In the genomic region with DNA sequence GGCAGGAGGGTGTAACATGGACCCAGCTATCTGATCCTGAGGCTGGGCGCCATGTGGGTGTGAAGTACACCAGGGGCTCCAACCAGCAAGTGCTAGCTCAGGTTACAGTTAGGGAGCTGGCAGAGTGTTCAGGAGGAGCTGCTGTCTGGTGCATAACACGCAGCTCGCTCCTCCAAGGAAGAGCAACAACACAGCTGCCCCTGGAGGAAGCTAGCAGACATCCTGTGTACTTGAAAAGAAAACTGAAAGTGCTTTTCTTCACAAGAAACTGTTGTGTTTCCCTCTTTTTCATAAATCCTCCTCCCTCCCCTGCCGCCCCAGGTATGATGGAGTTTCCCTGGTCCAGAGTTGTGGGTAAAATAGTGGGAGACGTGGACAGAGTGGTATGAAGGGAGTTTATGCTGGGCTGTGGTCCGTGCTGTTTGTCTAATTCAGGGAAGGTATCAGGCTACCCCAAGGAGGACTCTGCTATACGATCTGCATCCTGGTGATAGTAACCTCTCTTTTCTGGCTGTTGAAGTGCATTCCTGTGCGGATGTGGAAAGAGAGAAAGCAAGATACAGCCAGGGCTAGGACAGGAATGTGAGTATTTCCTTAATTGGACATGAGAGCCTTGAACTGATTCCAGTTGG, we compare ENCODE assay signal across 9 cellular contexts. TPM values are rescaled to one million over a fixed set of nuclear protein-coding genes. Genes with fewer than 3 reads are reported as not detected.
DNase-seq lines count a peak whose midpoint lies in the region; ATAC-seq and TF ChIP-seq lines count a peak whose summit lies in the region.
"Had no signal": no experiment of that assay in that cellular context is flagged by ENCODE, and none has a peak within 500 bp of the region (broad histone marks: within the 10 kb centered on the region; RNA-seq: fewer than 3 reads in every experiment).

No MANE protein-coding gene starts in this region.

- TF ChIP-seq EP300 in upper lobe of left lung (IDR thresholded peaks at IDR 0.05): no peak

- H3K9me3 Mint-ChIP-seq in memory B cell: no peaks in the 10 kb centered on the region

- TF ChIP-seq CTCF in upper lobe of left lung (IDR thresholded peaks at IDR 0.05): peak in 1 of 6 experiments; percentile 11

- H3K4me3 Mint-ChIP-seq in memory B cell: peak overlapping the region; percentile 86

- peak overlapping the region in 3 of 4 donors; percentile 15 to 40 (median 35) for H3K4me3 ChIP-seq in upper lobe of left lung

- peak overlapping the region; percentile 99 for H3K27ac Mint-ChIP-seq in memory B cell

- H3K27me3 Mint-ChIP-seq in memory B cell: no peaks in the 10 kb centered on the region

- H3K36me3 ChIP-seq in upper lobe of left lung: no peaks in the 10 kb centered on the region

- peak; percentile 40 for ATAC-seq in GM18870 (IDR thresholded peaks at IDR 0.05; ENCODE audit: unreplicated experiment)
- peak; percentile 49 for ATAC-seq in HG03280 (IDR thresholded peaks at IDR 0.05; ENCODE audit: unreplicated experiment)
- peak; percentile 47 for ATAC-seq in memory B cell (ENCODE audit: low read depth)
- peak; percentile 52 to 74 for ATAC-seq in upper lobe of left lung (ENCODE audit: low FRiP score in 2 of 2)

- H3K27me3 ChIP-seq in upper lobe of left lung: no peaks in the 10 kb centered on the region

- peaks cover 47% of the 10 kb centered on the region for H3K4me1 Mint-ChIP-seq in memory B cell

- peaks cover 15 to 23% (median 18%) of the 10 kb centered on the region in 4 donors for H3K4me1 ChIP-seq in upper lobe of left lung

- DNase-seq in AG08396 (ENCODE audit: low spot score) (peak; percentile 57), SK-N-DZ (ENCODE audit: low spot score) (peak; percentile 66), memory B cell (ENCODE audit: low spot score in 2 of 2) (peak in 1 of 2 donors; percentile 21), upper lobe of left lung (no peak), inferior parietal cortex (ENCODE audit: extremely low spot score) (no peak)
- peak; percentile 69 for DNase-seq in central memory CD4-positive, alpha-beta T cell

- no peaks in the 10 kb centered on the region for H3K9me3 ChIP-seq in upper lobe of left lung

- 12 to 15% methylated on average over 7 to 8 of the region's 8 CpGs for WGBS in upper lobe of left lung, 2 donors

- no peak for TF ChIP-seq POLR2A in upper lobe of left lung (IDR thresholded peaks at IDR 0.05)

- H3K36me3 Mint-ChIP-seq in memory B cell: no peaks in the 10 kb centered on the region

- H3K27ac ChIP-seq in upper lobe of left lung: peak overlapping the region; percentile 74 to 90 (median 78)
- H3K27ac ChIP-seq: HL-60 had no signal

RNA-seq across cellular contexts. Expression of gene LBH, which starts 6.1 kb away (rescaled TPM):
- 16.2 and 36.0 TPM in 2 replicates for polyA plus RNA-seq in SK-N-DZ (2014; cell fraction: cytosol; rRNA removed)
- polyA plus RNA-seq in SK-N-DZ (2014; cell fraction: nucleus; rRNA removed): 5.2 and 9.8 TPM in 2 replicates
- 100 to 1,000 TPM in 4 of 6 donors, 10 to 100 TPM in 2; 45.6 to 270 (median 154) TPM for total RNA-seq in upper lobe of left lung

Comparison
In these comparisons a context has a peak if more than half of its experiments do, and no peak if none do; other contexts are left out.
1. DNase-seq: peak in AG08396 (single experiment), SK-N-DZ (single experiment) and central memory CD4-positive, alpha-beta T cell (single experiment); none in upper lobe of left lung (0 of 2) and inferior parietal cortex (single experiment).
2. Peak in every context shown above with its lines, with median percentiles within 50 percentile points of each other: ATAC-seq.